In genomic region chrX:386768-387575, GRCh38 we compare ENCODE assay signal across 8 cellular contexts. TPM values are rescaled to one million over a fixed set of nuclear protein-coding genes. Genes with fewer than 3 reads are reported as not detected.
DNase-seq lines count a peak whose midpoint lies in the region; ATAC-seq and TF ChIP-seq lines count a peak whose summit lies in the region.

Gene PPP2R3B (minus strand): TSS chrX:386907. CDS start chrX:386691, 216 bp downstream.

- intact Hi-C loops in spleen (cut with DNase I; ENCODE audit: low total_unique reads), result no loop called here

- H3K36me3 ChIP-seq in iPS-20b (ENCODE audit: insufficient read depth, low read depth, low read length), result peaks cover 7% of the 10 kb centered on the region; the same call in 1 of the 2 replicates
- no peaks in the 10 kb centered on the region for H3K36me3 ChIP-seq in spleen

- 0 to 1% (median 0%) methylated on average over 23 to 102 of the region's 102 CpGs for WGBS in spleen, 5 donors

- peak in 4 of 11 experiments; percentile 23 to 41 (median 38) for TF ChIP-seq CTCF in spleen (IDR thresholded peaks at IDR 0.05 in 8 of 11, conservative IDR thresholded peaks at IDR 0.05 in 3 of 11)

- H3K4me1 ChIP-seq in iPS-20b (ENCODE audit: insufficient read depth, low read length), result no peaks in the 10 kb centered on the region
- H3K4me1 ChIP-seq in spleen, result peaks cover 3 to 22% (median 15%) of the 10 kb centered on the region in 6 donors

- peak; percentile 94 for ATAC-seq in GM18520 (IDR thresholded peaks at IDR 0.05; ENCODE audit: unreplicated experiment)
- ATAC-seq in HG03045 (IDR thresholded peaks at IDR 0.05; ENCODE audit: unreplicated experiment), result peak; percentile 95

- H3K27ac ChIP-seq in iPS-20b (ENCODE audit: low read length) (peak within 1 kb of the TSS; percentile 75), spleen (peak within 1 kb of the TSS; percentile 93 to 100 (median 98))

- H3K9ac ChIP-seq in iPS-20b (ENCODE audit: low read depth, low read length), result peak within 1 kb of the TSS; percentile 97

- peak within 1 kb of the TSS; percentile 82 for H3K4me3 ChIP-seq in iPS-20b (ENCODE audit: low read length)
- H3K4me3 ChIP-seq in spleen, result peak within 1 kb of the TSS; percentile 58 to 98 (median 85)

- H3K9me3 ChIP-seq in iPS-20b (ENCODE audit: insufficient read depth, low read depth, low read length) (no peaks in the 10 kb centered on the region), spleen (no peaks in the 10 kb centered on the region)

- DNase-seq in T follicular helper cell (ENCODE audit: low read depth) (peak; percentile 98), brain pericyte (ENCODE audit: low read depth, low spot score) (peak; percentile 96), spleen (peak; percentile 100), NCI-H510A treated with DMSO at 0.1 percent for 48 hours (lab: John Stamatoyannopoulos, UW) (no peak), MV-4-11 (lab: John Stamatoyannopoulos, UW) (no peak)

- H3K27me3 ChIP-seq in iPS-20b (ENCODE audit: insufficient read depth, low read length) (no peaks in the 10 kb centered on the region), spleen (replicated peaks in 1 of 7) (no peaks in the 10 kb centered on the region)

- peak in 2 of 3 donors; percentile 24 to 87 for TF ChIP-seq POLR2A in spleen (IDR thresholded peaks at IDR 0.05)

RNA-seq across cellular contexts. Expression of gene PPP2R3B, which starts in this region (rescaled TPM):
- total RNA-seq in spleen, result 10 to 100 TPM; 12.6 to 34.2 (median 24.4) TPM
- polyA plus RNA-seq in spleen, result 10 to 100 TPM; 27.0 to 62.2 (median 45.8) TPM

Comparison
In these comparisons a context has a peak if more than half of its experiments do, and no peak if none do; other contexts are left out.
1. DNase-seq: peak in T follicular helper cell (single experiment), brain pericyte (single experiment) and spleen (single experiment); none in NCI-H510A treated with DMSO at 0.1 percent for 48 hours (single experiment) and MV-4-11 (single experiment).